9 cellular contexts compared by ENCODE assay signal in genomic region chr12:71440393-71441349, GRCh38. TPM values are rescaled to one million over a fixed set of nuclear protein-coding genes. Genes with fewer than 3 reads are reported as not detected.
DNase-seq lines count a peak whose midpoint lies in the region; ATAC-seq and TF ChIP-seq lines count a peak whose summit lies in the region.
"Had no signal": no experiment of that assay in that cellular context is flagged by ENCODE, and none has a peak within 500 bp of the region (broad histone marks: within the 10 kb centered on the region; RNA-seq: fewer than 3 reads in every experiment).

No MANE protein-coding gene starts in this region.

- H3K4me1 ChIP-seq in heart right ventricle: peaks cover 0 to 26% (median 14%) of the 10 kb centered on the region in 9 donors
- H3K4me1 ChIP-seq in stomach smooth muscle (ENCODE audit: control insufficient read depth, insufficient read depth, low read length): peaks cover 7% of the 10 kb centered on the region

- no peaks in the 10 kb centered on the region for H3K36me3 ChIP-seq in heart right ventricle
- no peaks in the 10 kb centered on the region for H3K36me3 ChIP-seq in stomach smooth muscle (ENCODE audit: control insufficient read depth in 2 of 2, insufficient read depth in 2 of 2, low read length in 2 of 2)
- H3K36me3 ChIP-seq: adrenal gland had no signal

- H3K4me3 ChIP-seq in heart right ventricle: peak overlapping the region; percentile 6 to 57 (median 46)
- H3K4me3 ChIP-seq in stomach smooth muscle (ENCODE audit: low read length in 2 of 2): peak overlapping the region; percentile 25 to 57

- peak in 2 of 8 donors; percentile 6 to 8 for ATAC-seq in heart right ventricle
- ATAC-seq in left cardiac atrium: no peak
- peak; percentile 71 for ATAC-seq in HG03460 (IDR thresholded peaks at IDR 0.05; ENCODE audit: unreplicated experiment)
- peak; percentile 80 for ATAC-seq in left lobe of liver

- no peak for TF ChIP-seq CTCF in heart right ventricle (IDR thresholded peaks at IDR 0.05)

- H3K9ac ChIP-seq in stomach smooth muscle (ENCODE audit: low read length in 2 of 2): no peak overlapping the region

- H3K27me3 ChIP-seq in heart right ventricle: peaks cover 10 to 93% (median 71%) of the 10 kb centered on the region in 7 donors
- peaks cover 19 to 24% of the 10 kb centered on the region in 2 donors for H3K27me3 ChIP-seq in stomach smooth muscle (ENCODE audit: control insufficient read depth in 1 of 2, insufficient read depth in 2 of 2, low read length in 2 of 2)

- WGBS in heart right ventricle, 2 donors: 2 to 3% methylated on average over 44 of the region's 44 CpGs

- DNase-seq in heart right ventricle (no peak), left cardiac atrium (no peak), left lobe of liver (ENCODE audit: low spot score) (peak; percentile 70), cortex of kidney (lab: John Stamatoyannopoulos, UW) (no peak), mucosa of gallbladder (ENCODE audit: low spot score) (no peak)

- intact Hi-C loops in heart right ventricle (cut with DNase I): no loop called here
- intact Hi-C loops in left cardiac atrium (cut with DNase I): no loop called here

- H3K9me3 ChIP-seq in heart right ventricle: peaks cover 0 to 19% (median 0%) of the 10 kb centered on the region in 11 donors
- H3K9me3 ChIP-seq in stomach smooth muscle (ENCODE audit: control insufficient read depth in 2 of 2, low read length in 2 of 2): peaks cover 0 to 5% of the 10 kb centered on the region in 2 donors
- H3K9me3 ChIP-seq: adrenal gland had no signal

- H3K27ac ChIP-seq in heart right ventricle: no peak overlapping the region
- peak overlapping the region; percentile 15 for H3K27ac ChIP-seq in angular gyrus (ENCODE audit: low read depth, low read length)
- H3K27ac ChIP-seq in stomach smooth muscle (ENCODE audit: low read length): no peak overlapping the region

RNA-seq across cellular contexts. Expression of gene LGR5, which starts 1.1 kb away (rescaled TPM):
- total RNA-seq in heart right ventricle: under 1 TPM in 1 of 10 donors, not detected in 9; 0.37 TPM
- polyA plus RNA-seq in heart right ventricle: under 1 TPM; 0.06 to 0.07 TPM
- under 1 TPM; 0.10 to 0.12 TPM for total RNA-seq in left cardiac atrium
- total RNA-seq in left lobe of liver: 0.13 TPM
- total RNA-seq in mucosa of gallbladder: not detected

Comparison
In these comparisons a context has a peak if more than half of its experiments do, and no peak if none do; other contexts are left out.
1. ATAC-seq: peak in HG03460 (single experiment) and left lobe of liver (single experiment); none in left cardiac atrium (0 of 2).